Comparison of ENCODE assay signal across 1 cellular context in the genomic region with DNA sequence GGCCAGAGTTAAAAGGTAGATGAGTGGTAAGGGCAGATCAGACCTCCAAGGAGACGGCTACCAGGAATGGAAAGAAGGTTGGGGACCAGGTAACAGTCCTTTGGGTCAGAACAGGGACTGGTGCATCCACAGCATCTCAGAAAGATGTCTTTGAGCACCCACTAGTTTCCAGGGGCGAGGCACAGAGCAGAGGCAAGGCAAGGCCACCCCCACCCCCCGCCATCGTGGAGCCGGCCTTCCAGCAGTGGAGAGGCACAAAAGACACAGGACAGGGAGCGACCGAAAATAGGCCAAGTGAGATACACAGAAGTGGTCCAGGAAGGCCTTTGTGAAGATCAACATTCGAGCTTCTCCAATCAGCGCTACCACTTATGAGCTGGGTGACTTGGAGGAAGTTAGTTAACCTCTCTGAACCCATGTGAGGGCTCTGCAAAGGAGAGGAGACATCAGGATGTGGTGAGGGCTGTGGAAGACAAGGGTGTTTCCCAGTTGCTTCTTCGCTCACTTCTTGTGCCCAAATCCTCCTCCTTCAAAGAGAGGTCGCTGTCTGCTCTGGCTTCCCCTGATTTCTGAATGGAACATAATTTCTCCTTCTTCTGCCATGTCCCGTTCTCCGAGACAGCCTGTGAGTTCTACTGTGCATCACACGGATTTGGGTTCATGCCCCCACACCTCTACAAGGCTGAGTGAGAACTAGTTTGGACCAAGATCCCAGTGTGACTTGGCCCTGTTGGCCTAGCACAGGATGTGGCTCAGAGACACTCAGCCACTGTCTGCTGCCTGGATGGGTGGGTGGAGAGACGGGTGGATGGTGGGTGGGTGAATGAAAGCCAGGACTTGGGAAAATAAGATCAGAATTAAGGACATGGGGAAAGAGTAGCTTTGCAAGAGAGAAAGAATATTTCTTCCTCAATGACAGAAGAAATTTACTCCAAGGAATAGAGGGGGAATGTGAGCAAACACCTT.
TF ChIP-seq lines count a peak whose summit lies in the region.

No MANE protein-coding gene starts in this region.

TF ChIP-seq in HEK293, 187 proteins besides CTCF, POLR2A, EP300 and RAD21:
- TF ChIP-seq ZNF214 (tag by site-specific recombination; IDR thresholded peaks at IDR 0.05; ENCODE audit: borderline replicate concordance) (no peak), ZFHX2 (tag by site-specific recombination; conservative IDR thresholded peaks at IDR 0.05) (peak; percentile 55), EGR2 (tag by site-specific recombination; IDR thresholded peaks at IDR 0.05; ENCODE audit: low read depth) (peak; percentile 28; the same call in 1 of the 2 replicates)
